1 cellular context compared by ENCODE assay signal in genomic region chr5:75053286-75054109, GRCh38.
A peak's percentile ranks its signal among the peaks of the same experiment; 100 is the strongest.
TF ChIP-seq lines count a peak whose summit lies in the region.

No MANE protein-coding gene starts in this region.

TF ChIP-seq in HepG2, 621 proteins besides CTCF, POLR2A, EP300 and RAD21 (continued from another document and continues in another):
- TF ChIP-seq WIZ (CRISPR knock-in tag; IDR thresholded peaks at IDR 0.05) (no peak), NR2F1 (CRISPR knock-in tag; IDR thresholded peaks at IDR 0.05) (no peak), ZMAT3 (CRISPR knock-in tag; conservative IDR thresholded peaks at IDR 0.05) (0 out of 2 replicates have a peak, but pooled peaks have one; percentile 28), FOXM1 (CRISPR knock-in tag; IDR thresholded peaks at IDR 0.05) (no peak), ZNF800 (CRISPR knock-in tag; IDR thresholded peaks at IDR 0.05) (peak; percentile 99), ELF1 (CRISPR knock-in tag; IDR thresholded peaks at IDR 0.05) (no peak), PHF8 (CRISPR knock-in tag; IDR thresholded peaks at IDR 0.05) (peak; percentile 50), ZBTB4 (CRISPR knock-in tag; IDR thresholded peaks at IDR 0.05; ENCODE audit: borderline replicate concordance) (no peak), ZNF572 (CRISPR knock-in tag; IDR thresholded peaks at IDR 0.05) (no peak), KAT7 (CRISPR knock-in tag; IDR thresholded peaks at IDR 0.05; ENCODE audit: borderline replicate concordance) (0 out of 2 replicates have a peak, but pooled peaks have one; percentile 56), ZNF737 (CRISPR knock-in tag; IDR thresholded peaks at IDR 0.05; ENCODE audit: borderline replicate concordance) (no peak), BRF2 (CRISPR knock-in tag; IDR thresholded peaks at IDR 0.05) (no peak), TOPORS (CRISPR knock-in tag; IDR thresholded peaks at IDR 0.05) (no peak), PLRG1 (conservative IDR thresholded peaks at IDR 0.05) (no peak), GRHL1 (CRISPR knock-in tag; conservative IDR thresholded peaks at IDR 0.05) (no peak), ZNF703 (CRISPR knock-in tag; IDR thresholded peaks at IDR 0.05; ENCODE audit: borderline replicate concordance) (0 out of 2 replicates have a peak, but pooled peaks have one; percentile 35), TSC22D2 (CRISPR knock-in tag; IDR thresholded peaks at IDR 0.05; ENCODE audit: borderline replicate concordance) (peak; percentile 56; the same call in 1 of the 2 replicates), STAG1 (CRISPR knock-in tag; IDR thresholded peaks at IDR 0.05) (peak; percentile 37; the same call in 1 of the 2 replicates), FOXO4 (CRISPR knock-in tag; conservative IDR thresholded peaks at IDR 0.05) (0 out of 2 replicates have a peak, but pooled peaks have one; percentile 87), LBX2 (CRISPR knock-in tag; IDR thresholded peaks at IDR 0.05; ENCODE audit: borderline replicate concordance) (peak; percentile 24; the same call in 1 of the 2 replicates), ZMYM3 (CRISPR knock-in tag; IDR thresholded peaks at IDR 0.05) (0 out of 2 replicates have a peak, but pooled peaks have one; percentile 13), ZGPAT (CRISPR knock-in tag; IDR thresholded peaks at IDR 0.05) (0 out of 2 replicates have a peak, but pooled peaks have one; percentile 44), IKZF4 (CRISPR knock-in tag; IDR thresholded peaks at IDR 0.05; ENCODE audit: borderline replicate concordance, low read depth, not compliant biosample characterization) (no peak), ZBTB7A (CRISPR knock-in tag; IDR thresholded peaks at IDR 0.05) (no peak), ZNF263 (CRISPR knock-in tag; IDR thresholded peaks at IDR 0.05) (peak; percentile 75), EZH2 (conservative IDR thresholded peaks at IDR 0.05; ENCODE audit: low read depth, low read length) (no peak), IRF1 (CRISPR knock-in tag; IDR thresholded peaks at IDR 0.05; ENCODE audit: low read depth) (no peak), REPIN1 (CRISPR knock-in tag; IDR thresholded peaks at IDR 0.05; ENCODE audit: borderline replicate concordance, low read depth) (no peak)
- TF ChIP-seq, protein P1, sequence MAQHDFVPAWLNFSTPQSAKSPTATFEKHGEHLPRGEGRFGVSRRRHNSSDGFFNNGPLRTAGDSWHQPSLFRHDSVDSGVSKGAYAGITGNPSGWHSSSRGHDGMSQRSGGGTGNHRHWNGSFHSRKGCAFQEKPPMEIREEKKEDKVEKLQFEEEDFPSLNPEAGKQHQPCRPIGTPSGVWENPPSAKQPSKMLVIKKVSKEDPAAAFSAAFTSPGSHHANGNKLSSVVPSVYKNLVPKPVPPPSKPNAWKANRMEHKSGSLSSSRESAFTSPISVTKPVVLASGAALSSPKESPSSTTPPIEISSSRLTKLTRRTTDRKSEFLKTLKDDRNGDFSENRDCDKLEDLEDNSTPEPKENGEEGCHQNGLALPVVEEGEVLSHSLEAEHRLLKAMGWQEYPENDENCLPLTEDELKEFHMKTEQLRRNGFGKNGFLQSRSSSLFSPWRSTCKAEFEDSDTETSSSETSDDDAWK (CRISPR knock-in tag; IDR thresholded peaks at IDR 0.05), result no peak
- TF ChIP-seq, protein P2, sequence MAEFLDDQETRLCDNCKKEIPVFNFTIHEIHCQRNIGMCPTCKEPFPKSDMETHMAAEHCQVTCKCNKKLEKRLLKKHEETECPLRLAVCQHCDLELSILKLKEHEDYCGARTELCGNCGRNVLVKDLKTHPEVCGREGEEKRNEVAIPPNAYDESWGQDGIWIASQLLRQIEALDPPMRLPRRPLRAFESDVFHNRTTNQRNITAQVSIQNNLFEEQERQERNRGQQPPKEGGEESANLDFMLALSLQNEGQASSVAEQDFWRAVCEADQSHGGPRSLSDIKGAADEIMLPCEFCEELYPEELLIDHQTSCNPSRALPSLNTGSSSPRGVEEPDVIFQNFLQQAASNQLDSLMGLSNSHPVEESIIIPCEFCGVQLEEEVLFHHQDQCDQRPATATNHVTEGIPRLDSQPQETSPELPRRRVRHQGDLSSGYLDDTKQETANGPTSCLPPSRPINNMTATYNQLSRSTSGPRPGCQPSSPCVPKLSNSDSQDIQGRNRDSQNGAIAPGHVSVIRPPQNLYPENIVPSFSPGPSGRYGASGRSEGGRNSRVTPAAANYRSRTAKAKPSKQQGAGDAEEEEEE (CRISPR knock-in tag; IDR thresholded peaks at IDR 0.05; ENCODE audit: borderline replicate concordance), result no peak
- TF ChIP-seq, protein P3, sequence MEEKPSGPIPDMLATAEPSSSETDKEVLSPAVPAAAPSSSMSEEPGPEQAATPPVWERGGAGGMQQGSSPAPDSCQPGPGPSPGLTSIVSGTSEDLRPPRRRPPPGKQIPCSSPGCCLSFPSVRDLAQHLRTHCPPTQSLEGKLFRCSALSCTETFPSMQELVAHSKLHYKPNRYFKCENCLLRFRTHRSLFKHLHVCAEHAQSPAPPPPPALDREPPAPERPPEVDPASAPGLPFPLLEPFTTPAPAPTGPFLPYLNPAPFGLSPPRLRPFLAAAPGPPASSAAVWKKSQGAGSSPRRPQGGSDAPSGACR (CRISPR knock-in tag; IDR thresholded peaks at IDR 0.05), result peak; percentile 49; the same call in 1 of the 2 replicates
- TF ChIP-seq, protein P4, sequence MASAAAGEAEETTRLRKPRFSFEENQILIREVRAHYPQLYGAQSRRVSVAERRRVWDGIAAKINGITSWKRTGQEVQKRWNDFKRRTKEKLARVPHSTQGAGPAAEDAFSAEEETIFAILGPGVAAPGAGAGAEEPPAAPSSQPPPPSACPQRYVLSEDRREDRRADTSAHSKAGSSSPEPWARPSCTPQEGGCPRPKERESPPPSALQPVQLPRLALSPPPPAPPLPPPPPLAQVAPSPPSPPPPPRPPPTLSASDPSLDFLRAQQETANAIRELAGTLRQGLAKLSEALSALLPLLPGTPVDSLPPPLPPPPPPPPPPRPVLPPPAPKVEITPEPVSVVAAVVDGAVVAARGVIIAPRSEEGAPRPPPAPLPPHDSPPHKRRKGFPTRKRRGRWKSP (CRISPR knock-in tag; IDR thresholded peaks at IDR 0.05), result 0 out of 2 replicates have a peak, but pooled peaks have one; percentile 22
- TF ChIP-seq, protein P5, sequence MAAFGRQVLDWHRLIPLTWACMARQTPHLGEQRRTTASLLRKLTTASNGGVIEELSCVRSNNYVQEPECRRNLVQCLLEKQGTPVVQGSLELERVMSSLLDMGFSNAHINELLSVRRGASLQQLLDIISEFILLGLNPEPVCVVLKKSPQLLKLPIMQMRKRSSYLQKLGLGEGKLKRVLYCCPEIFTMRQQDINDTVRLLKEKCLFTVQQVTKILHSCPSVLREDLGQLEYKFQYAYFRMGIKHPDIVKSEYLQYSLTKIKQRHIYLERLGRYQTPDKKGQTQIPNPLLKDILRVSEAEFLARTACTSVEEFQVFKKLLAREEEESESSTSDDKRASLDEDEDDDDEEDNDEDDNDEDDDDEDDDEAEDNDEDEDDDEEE (CRISPR knock-in tag; IDR thresholded peaks at IDR 0.05), result 0 out of 2 replicates have a peak, but pooled peaks have one; percentile 59
- TF ChIP-seq, protein P6, sequence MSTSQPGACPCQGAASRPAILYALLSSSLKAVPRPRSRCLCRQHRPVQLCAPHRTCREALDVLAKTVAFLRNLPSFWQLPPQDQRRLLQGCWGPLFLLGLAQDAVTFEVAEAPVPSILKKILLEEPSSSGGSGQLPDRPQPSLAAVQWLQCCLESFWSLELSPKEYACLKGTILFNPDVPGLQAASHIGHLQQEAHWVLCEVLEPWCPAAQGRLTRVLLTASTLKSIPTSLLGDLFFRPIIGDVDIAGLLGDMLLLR (CRISPR knock-in tag; IDR thresholded peaks at IDR 0.05), result no peak
